ENCODE assay signal across 15 cellular contexts in the genomic region with DNA sequence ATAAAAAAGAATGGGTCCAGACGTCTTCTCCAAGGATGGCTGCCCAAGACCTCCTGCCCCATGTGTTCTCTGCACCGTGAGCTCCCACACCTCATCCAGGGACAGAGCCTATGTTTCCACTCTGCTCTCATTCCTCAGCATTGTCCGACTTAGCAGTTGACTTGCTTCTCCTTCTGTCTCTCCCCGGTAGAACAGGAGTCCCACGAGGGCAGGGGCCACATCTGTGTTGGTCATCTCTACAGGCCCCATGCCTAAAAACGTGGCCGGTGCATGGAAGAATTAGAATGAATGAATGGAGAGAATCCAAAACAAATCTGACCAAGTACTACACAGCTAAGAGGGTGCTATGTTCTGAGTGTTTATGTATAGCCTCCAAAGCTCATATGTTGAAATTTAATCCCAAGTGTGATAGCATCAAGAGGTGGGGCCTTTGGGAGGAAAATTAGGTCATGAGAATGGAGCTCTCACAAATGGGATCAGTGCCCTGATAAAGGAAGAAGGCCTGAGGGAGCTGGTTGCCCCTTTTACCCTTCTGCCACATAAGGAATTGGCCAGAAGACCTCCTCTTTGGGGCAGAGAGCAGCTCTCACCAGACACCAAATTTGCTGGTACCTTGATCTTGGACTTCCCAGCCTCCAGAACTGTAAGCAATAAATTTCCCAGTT. TPM values are rescaled to one million over a fixed set of nuclear protein-coding genes. Genes with fewer than 3 reads are reported as not detected.
"Had no signal": no experiment of that assay in that cellular context is flagged by ENCODE, and none has a peak within 500 bp of the region (broad histone marks: within the 10 kb centered on the region; RNA-seq: fewer than 3 reads in every experiment).

No MANE protein-coding gene starts in this region.

- ATAC-seq: effector memory CD8-positive, alpha-beta T cell; left ventricle myocardium superior; right lobe of liver had no signal

- H3K27ac Mint-ChIP-seq: activated naive CD4-positive, alpha-beta T cell treated with anti-CD3 and anti-CD28 coated beads, Interleukin-2, amount 50 U/mL, for 24 hours; T-helper 2 cell treated with Interferon-gamma antibody and Interleukin-4, amounts not matched to agents 5 μg/mL and 100 μg/mL, for 36 hours had no signal

- H3K9me3 Mint-ChIP-seq: activated naive CD4-positive, alpha-beta T cell treated with anti-CD3 and anti-CD28 coated beads, Interleukin-2, amount 50 U/mL, for 24 hours; effector memory CD8-positive, alpha-beta T cell; T-helper 2 cell treated with Interferon-gamma antibody and Interleukin-4, amounts not matched to agents 5 μg/mL and 100 μg/mL, for 36 hours had no signal

- H3K27me3 Mint-ChIP-seq: activated naive CD4-positive, alpha-beta T cell treated with anti-CD3 and anti-CD28 coated beads, Interleukin-2, amount 50 U/mL, for 24 hours; effector memory CD8-positive, alpha-beta T cell had no signal

- H3K4me3 Mint-ChIP-seq: activated naive CD4-positive, alpha-beta T cell treated with anti-CD3 and anti-CD28 coated beads, Interleukin-2, amount 50 U/mL, for 24 hours; effector memory CD8-positive, alpha-beta T cell; T-helper 2 cell treated with Interferon-gamma antibody and Interleukin-4, amounts not matched to agents 5 μg/mL and 100 μg/mL, for 36 hours had no signal

- DNase-seq: activated CD4-positive, alpha-beta T cell treated with anti-CD3 and anti-CD28 coated beads, Interleukin-2, amount 50 U/mL, for 4 hours; activated gamma-delta T cell; dermis blood vessel endothelial cell; effector memory CD8-positive, alpha-beta T cell; esophagus squamous epithelium; left ventricle myocardium superior; right lobe of liver; small intestine; stimulated activated CD4-positive, alpha-beta T cell treated with anti-CD3 and anti-CD28 coated beads, Interleukin-4, amount 100 ng/mL, for 1 hour; stomach had no signal

RNA-seq across cellular contexts. Expression of a gene that starts 55.9 kb away (rescaled TPM):
- total RNA-seq: dermis blood vessel endothelial cell, left ventricle myocardium superior, osteocyte, pulmonary artery endothelial cell, stomach, thoracic aorta had no signal
